8 cellular contexts compared by ENCODE assay signal in genomic region chr7:8217200-8218068, GRCh38. TPM values are rescaled to one million over a fixed set of nuclear protein-coding genes. Genes with fewer than 3 reads are reported as not detected.
DNase-seq lines count a peak whose midpoint lies in the region; ATAC-seq, FAIRE-seq and TF ChIP-seq lines count a peak whose summit lies in the region.

No MANE protein-coding gene starts in this region.

- H3K36me3 Mint-ChIP-seq in naive thymus-derived CD8-positive, alpha-beta T cell, result no peaks in the 10 kb centered on the region

- POLR2A ChIA-PET in endothelial cell of umbilical vein (lab: Charles Lee), result no interaction called here
- POLR2A ChIA-PET in naive thymus-derived CD8-positive, alpha-beta T cell (lab: Charles Lee), result no interaction called here

- TF ChIP-seq POLR2A in endothelial cell of umbilical vein (IDR thresholded peaks at IDR 0.05; ENCODE audit: low read depth, low read length), result no peak

- dilution Hi-C loops in endothelial cell of umbilical vein (cut with MboI; ENCODE audit: extremely low pct_ligation_motif_present, low sequenced_read_pairs), result no loop called here

- ATAC-seq in GM18517 (IDR thresholded peaks at IDR 0.05; ENCODE audit: unreplicated experiment) (peak; percentile 74), GM21360 (IDR thresholded peaks at IDR 0.05; ENCODE audit: unreplicated experiment) (no peak)
- peak; percentile 63 to 65 for ATAC-seq in naive thymus-derived CD8-positive, alpha-beta T cell

- H3K27ac ChIP-seq in endothelial cell of umbilical vein (ENCODE audit: insufficient read depth, low read depth, low read length), result no peak overlapping the region
- H3K27ac ChIP-seq in effector memory CD4-positive, alpha-beta T cell (ENCODE audit: insufficient read depth, low read length, poor library complexity, severe bottlenecking), result no peak overlapping the region

- peaks cover 62% of the 10 kb centered on the region for H3K36me3 ChIP-seq in BE2C
- H3K36me3 ChIP-seq in endothelial cell of umbilical vein (ENCODE audit: control insufficient read depth in 2 of 2, extremely low read depth in 1 of 2, insufficient read depth in 2 of 2, low read length in 2 of 2), result peaks cover 3 to 7% of the 10 kb centered on the region in 2 experiments
- no peaks in the 10 kb centered on the region for H3K36me3 ChIP-seq in effector memory CD4-positive, alpha-beta T cell (ENCODE audit: control insufficient read depth, insufficient read depth, low read length)

- no peak overlapping the region for H3K4me3 Mint-ChIP-seq in naive thymus-derived CD8-positive, alpha-beta T cell

- peak; percentile 45 for DNase-seq in BE2C
- peak; percentile 62 for DNase-seq in NCI-H128 (lab: John Stamatoyannopoulos, UW; ENCODE audit: unreplicated experiment)
- DNase-seq in SK-N-DZ (ENCODE audit: low spot score), result peak; percentile 69
- DNase-seq in endothelial cell of umbilical vein (ENCODE audit: low read depth, low spot score), result peak; percentile 67
- peak in 6 of 10 donors; percentile 11 to 76 (median 60) for DNase-seq in naive thymus-derived CD8-positive, alpha-beta T cell
- DNase-seq in effector memory CD4-positive, alpha-beta T cell, result no peak

- H3K9ac ChIP-seq in endothelial cell of umbilical vein (replicated peaks; ENCODE audit: extremely low read depth, insufficient read depth, low read length), result no peak overlapping the region

- CTCF ChIA-PET in endothelial cell of umbilical vein (lab: Charles Lee), result interaction anchor here (0.6 to 3.0 kb wide), 21 partner anchors 11 to 801 kb away, joined by 3 to 43 read pairs (median 3); partner anchors contain the start of gene UMAD1

- H3K27me3 ChIP-seq in BE2C, result no peaks in the 10 kb centered on the region
- H3K27me3 ChIP-seq in endothelial cell of umbilical vein (ENCODE audit: control insufficient read depth in 2 of 2, insufficient read depth in 2 of 2, low read length in 2 of 2), result no peaks in the 10 kb centered on the region
- H3K27me3 ChIP-seq in effector memory CD4-positive, alpha-beta T cell (replicated peaks; ENCODE audit: control insufficient read depth, insufficient read depth, low read length, poor library complexity, severe bottlenecking), result no peaks in the 10 kb centered on the region

- TF ChIP-seq CTCF in BE2C (IDR thresholded peaks at IDR 0.05; ENCODE audit: low read depth, low read length) (peak; percentile 60), endothelial cell of umbilical vein (IDR thresholded peaks at IDR 0.05; ENCODE audit: extremely low read depth in 1 of 2, insufficient read depth in 1 of 2, low read depth in 1 of 2, low read length in 2 of 2) (peak; percentile 32 to 40)

- peaks cover 7% of the 10 kb centered on the region for H3K4me1 ChIP-seq in BE2C
- H3K4me1 ChIP-seq in endothelial cell of umbilical vein (ENCODE audit: control insufficient read depth, extremely low read depth, insufficient read depth, low read length), result no peaks in the 10 kb centered on the region
- H3K4me1 ChIP-seq in effector memory CD4-positive, alpha-beta T cell (ENCODE audit: control insufficient read depth, insufficient read depth, low read length, poor library complexity, severe bottlenecking), result no peaks in the 10 kb centered on the region

- H3K9me3 ChIP-seq in BE2C, result no peaks in the 10 kb centered on the region
- no peaks in the 10 kb centered on the region for H3K9me3 ChIP-seq in endothelial cell of umbilical vein (replicated peaks; ENCODE audit: control insufficient read depth, insufficient read depth, low read length)
- no peaks in the 10 kb centered on the region for H3K9me3 ChIP-seq in effector memory CD4-positive, alpha-beta T cell (ENCODE audit: control insufficient read depth, low read length)

- H3K9me1 ChIP-seq in endothelial cell of umbilical vein (replicated peaks; ENCODE audit: control insufficient read depth, extremely low read depth, insufficient read depth, low read length), result no peaks in the 10 kb centered on the region

- peak overlapping the region; percentile 31 for H2AFZ ChIP-seq in endothelial cell of umbilical vein (ENCODE audit: low read depth, low read length)

- no peaks in the 10 kb centered on the region for H3K9me3 Mint-ChIP-seq in naive thymus-derived CD8-positive, alpha-beta T cell

- H3K4me1 Mint-ChIP-seq in naive thymus-derived CD8-positive, alpha-beta T cell, result peaks cover 0 to 2% (median 2%) of the 10 kb centered on the region in 4 donors

- peak overlapping the region in 1 of 10 donors; percentile 34 for H3K27ac Mint-ChIP-seq in naive thymus-derived CD8-positive, alpha-beta T cell

- no peaks in the 10 kb centered on the region for H3K27me3 Mint-ChIP-seq in naive thymus-derived CD8-positive, alpha-beta T cell

- H3K4me2 ChIP-seq in endothelial cell of umbilical vein (ENCODE audit: insufficient read depth, low read length), result no peak overlapping the region

- H3K79me2 ChIP-seq in endothelial cell of umbilical vein (ENCODE audit: control insufficient read depth, insufficient read depth, low read length), result no peaks in the 10 kb centered on the region

- H4K20me1 ChIP-seq in endothelial cell of umbilical vein (replicated peaks; ENCODE audit: control insufficient read depth, extremely low read depth, insufficient read depth, low read length), result no peaks in the 10 kb centered on the region

- FAIRE-seq in endothelial cell of umbilical vein (lab: Jason Lieb, UNC), result peak; percentile 96

- no TSS peak for BruUV-seq in endothelial cell of umbilical vein (replicated peaks; lab: Mats Ljungman, UMichigan)

- intact Hi-C loops in endothelial cell of umbilical vein (cut with micrococcal nuclease), result loop anchor here (1.0 to 2.0 kb wide), 7 partner anchors 79 to 1115 kb away; no protein-coding TSS in a partner anchor

- H3K4me3 ChIP-seq in BE2C (ENCODE audit: low read depth, low read length) (no peak overlapping the region), endothelial cell of umbilical vein (replicated peaks in 1 of 3; ENCODE audit: insufficient read depth in 1 of 3, low read depth in 1 of 3, low read length in 3 of 3) (no peak overlapping the region)
- H3K4me3 ChIP-seq in effector memory CD4-positive, alpha-beta T cell (ENCODE audit: insufficient read depth, low read depth, low read length, poor library complexity, severe bottlenecking), result no peak overlapping the region

TF ChIP-seq in endothelial cell of umbilical vein, 7 proteins besides CTCF, POLR2A, EP300 and RAD21:
- no peak for TF ChIP-seq JUN (IDR thresholded peaks at IDR 0.05; ENCODE audit: borderline replicate concordance, insufficient read depth, insufficient read length, low read depth)
- no peak for TF ChIP-seq GATA2 (IDR thresholded peaks at IDR 0.05; ENCODE audit: insufficient read depth, insufficient read length, low read depth, low read length)
- no peak for TF ChIP-seq EZH2 (IDR thresholded peaks at IDR 0.05; ENCODE audit: borderline replicate concordance, low read depth, low read length, severe bottlenecking)

RNA-seq across cellular contexts. Expression of gene ICA1, which starts 44.5 kb away (rescaled TPM):
- 95.4 TPM for polyA plus RNA-seq in BE2C (2012; ENCODE audit: insufficient read depth, insufficient read length, low read depth)
- 195 and 220 TPM in 2 replicates for polyA plus RNA-seq in SK-N-DZ (2014; cell fraction: cytosol; rRNA removed)
- 258 and 321 TPM in 2 replicates for polyA plus RNA-seq in SK-N-DZ (2014; cell fraction: nucleus; rRNA removed)
- total RNA-seq in endothelial cell of umbilical vein, result 39.7 and 47.1 TPM in 2 replicates
- polyA plus RNA-seq in endothelial cell of umbilical vein, result 13.9 and 19.0 TPM in 2 replicates
- 21.2 and 24.1 TPM in 2 replicates for polyA plus RNA-seq in endothelial cell of umbilical vein (2011; cell fraction: cytosol; rRNA removed)
- polyA plus RNA-seq in endothelial cell of umbilical vein (2011; cell fraction: nucleus; rRNA removed), result 78.5 and 88.7 TPM in 2 replicates
- 42.2 and 46.8 TPM in 2 replicates for polyA plus RNA-seq in endothelial cell of umbilical vein (2012)
- 21.5 and 29.3 TPM in 2 replicates for polyA minus RNA-seq in endothelial cell of umbilical vein
- 2.0 TPM for polyA minus RNA-seq in endothelial cell of umbilical vein (2011; cell fraction: cytosol; rRNA and poly(A)+ RNA removed)
- polyA minus RNA-seq in endothelial cell of umbilical vein (2011; cell fraction: nucleus; rRNA and poly(A)+ RNA removed), result 44.1 and 52.3 TPM in 2 replicates
- under 1 TPM in 1 of 2 experiments, not detected in 1; 0.96 TPM for total RNA-seq in naive thymus-derived CD8-positive, alpha-beta T cell
- polyA plus RNA-seq in naive thymus-derived CD8-positive, alpha-beta T cell, result 1 to 10 TPM in 2 of 3 donors, under 1 TPM in 1; 0.71 to 1.3 (median 1.3) TPM

Comparison
In these comparisons a context has a peak if more than half of its experiments do, and no peak if none do; other contexts are left out.
1. DNase-seq: peak in BE2C (single experiment), NCI-H128 (single experiment), SK-N-DZ (single experiment), endothelial cell of umbilical vein (single experiment) and naive thymus-derived CD8-positive, alpha-beta T cell (6 of 10); none in effector memory CD4-positive, alpha-beta T cell (0 of 3).
2. RNA of gene ICA1, which starts 44.5 kb away (total RNA-seq): 39.7 to 47.1 TPM in endothelial cell of umbilical vein; 0.96 TPM in naive thymus-derived CD8-positive, alpha-beta T cell; every median in the first group is over 10 times any median in the second.